32 cellular contexts compared by ENCODE assay signal in genomic region chr18:47110875-47111274, GRCh38.
"Had no signal": no experiment of that assay in that cellular context is flagged by ENCODE, and none has a peak within 500 bp of the region (broad histone marks: within the 10 kb centered on the region; RNA-seq: fewer than 3 reads in every experiment).

No MANE protein-coding gene starts in this region.

- H3K27me3 ChIP-seq: adrenal gland, brain microvascular endothelial cell, breast epithelium had no signal

- H3K27ac ChIP-seq: adrenal gland, brain microvascular endothelial cell, breast epithelium, VCaP had no signal

- ATAC-seq: activated CD8-positive, alpha-beta T cell treated with anti-CD3 and anti-CD28 coated beads for 36 hours; activated naive CD4-positive, alpha-beta T cell treated with anti-CD3 and anti-CD28 coated beads, Interleukin-2, amount 50 U/mL, for 72 hours; activated T-cell treated with anti-CD3 and anti-CD28 coated beads, Interleukin-2, amount 50 U/mL, for 4 hours; activated T-cell treated with anti-CD3 and anti-CD28 coated beads, Interleukin-2, amount 50 U/mL, for 72 hours; activated T-helper 17 cell treated with anti-CD3 and anti-CD28 coated beads, Interleukin-2, amount 50 U/mL, for 72 hours; T-cell had no signal

- H3K4me3 ChIP-seq: adrenal gland, breast epithelium had no signal

- DNase-seq: activated B cell treated with CpG ODN at 0.5 μM for 24 hours; activated CD4-positive, alpha-beta memory T cell treated with anti-CD3 and anti-CD28 coated beads for 36 hours; activated CD4-positive, alpha-beta T cell treated with anti-CD3 and anti-CD28 coated beads for 4 hours; activated CD4-positive, alpha-beta T cell treated with anti-CD3 and anti-CD28 coated beads, Interleukin-2, amount 10 ng/mL, durations not matched to agents 24 days and 14 days; activated CD4-positive, alpha-beta T cell treated with anti-CD3 and anti-CD28 coated beads, Interleukin-2, amount 50 U/mL, for 1 hour; activated CD4-positive, alpha-beta T cell treated with anti-CD3 and anti-CD28 coated beads, Interleukin-2, amount 50 U/mL, for 4 hours; activated CD4-positive, CD25-positive, alpha-beta regulatory T cell treated with anti-CD3 and anti-CD28 coated beads, Interleukin-2, amount 50 U/mL, for 72 hours; activated CD8-positive, alpha-beta memory T cell treated with anti-CD3 and anti-CD28 coated beads, Interleukin-2, amount 50 U/mL, for 4 hours; activated CD8-positive, alpha-beta T cell treated with anti-CD3 and anti-CD28 coated beads for 36 hours; activated effector memory CD4-positive, alpha-beta T cell treated with anti-CD3 and anti-CD28 coated beads, Interleukin-2, amount 50 U/mL, for 16 hours; activated gamma-delta T cell treated with Interleukin-2 at 50 U/mL for 16 hours; activated naive CD4-positive, alpha-beta T cell; activated naive CD4-positive, alpha-beta T cell treated with anti-CD3 and anti-CD28 coated beads for 36 hours; activated naive CD4-positive, alpha-beta T cell treated with anti-CD3 and anti-CD28 coated beads, Interleukin-2, amount 50 U/mL, for 16 hours; activated naive CD8-positive, alpha-beta T cell treated with anti-CD3 and anti-CD28 coated beads for 36 hours; activated T-cell treated with anti-CD3 and anti-CD28 coated beads for 4 hours; activated T-cell treated with anti-CD3 and anti-CD28 coated beads, Interleukin-2, amount 50 U/mL, for 1 hour; activated T-cell treated with anti-CD3 and anti-CD28 coated beads, Interleukin-2, amount 50 U/mL, for 4 hours; activated T-cell treated with anti-CD3 and anti-CD28 coated beads, Interleukin-2, amount 50 U/mL, for 72 hours; adrenal gland; amniotic stem cell; aorta; brain microvascular endothelial cell; central memory CD4-positive, alpha-beta T cell; T-cell; T-helper 2 cell; T-helper 9 cell had no signal

- H3K9me3 ChIP-seq: adrenal gland, breast epithelium had no signal

- H3K4me1 ChIP-seq: adrenal gland, breast epithelium had no signal

- FAIRE-seq: TTC549 had no signal
